In the genomic region with DNA sequence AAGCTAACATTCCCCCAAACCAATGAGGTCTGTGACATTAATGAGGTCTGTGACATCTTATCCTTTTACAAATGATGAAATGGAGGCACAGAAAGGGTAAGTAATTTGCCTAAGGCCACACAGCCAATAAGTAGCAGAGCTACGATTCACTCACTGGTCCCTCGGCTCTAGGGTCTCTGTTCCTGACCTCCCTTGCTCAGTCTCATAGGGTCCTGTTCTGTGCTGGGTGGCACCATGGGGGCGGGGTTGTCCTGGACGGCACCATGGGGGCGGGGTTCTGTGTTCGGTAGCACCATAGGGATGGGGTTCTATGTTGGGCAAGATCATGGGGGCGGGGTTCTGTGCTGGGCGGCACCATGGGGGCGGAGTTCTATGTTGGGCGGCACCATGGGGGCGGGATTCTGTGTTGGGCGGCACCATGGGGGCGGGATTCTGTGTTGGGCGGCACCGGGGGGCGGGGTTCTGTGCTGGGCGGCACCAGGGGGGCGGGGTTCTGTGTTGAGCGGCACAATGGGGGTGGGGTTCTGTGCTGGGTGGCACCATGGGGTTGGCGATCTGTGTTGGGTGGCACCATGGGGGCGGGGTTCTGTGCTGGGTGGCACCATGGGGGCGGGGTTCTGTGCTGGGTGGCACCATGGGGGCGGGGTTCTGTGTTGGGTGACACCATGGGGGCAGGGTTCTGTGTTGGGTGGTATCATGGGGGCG, we compare ENCODE assay signal across 11 cellular contexts. TPM values are rescaled to one million over a fixed set of nuclear protein-coding genes. Genes with fewer than 3 reads are reported as not detected.
DNase-seq lines count a peak whose midpoint lies in the region; ATAC-seq lines count a peak whose summit lies in the region.
"Had no signal": no experiment of that assay in that cellular context is flagged by ENCODE, and none has a peak within 500 bp of the region (broad histone marks: within the 10 kb centered on the region; RNA-seq: fewer than 3 reads in every experiment).

No MANE protein-coding gene starts in this region.

- no peak overlapping the region for H3K4me3 Mint-ChIP-seq in activated T-cell treated with anti-CD3 and anti-CD28 coated beads, Interleukin-2, amount 50 U/mL, for 72 hours

- no peaks in the 10 kb centered on the region for H3K9me3 Mint-ChIP-seq in activated T-cell treated with anti-CD3 and anti-CD28 coated beads, Interleukin-2, amount 50 U/mL, for 72 hours

- ATAC-seq in activated T-cell treated with anti-CD3 and anti-CD28 coated beads, Interleukin-2, amount 50 U/mL, for 72 hours (replicated peaks in 1 of 2), result no peak
- no peak for ATAC-seq in sciatic nerve
- ATAC-seq: gastrocnemius medialis had no signal

- intact Hi-C loops in sciatic nerve (cut with DNase I), result no loop called here

- H3K27ac Mint-ChIP-seq in activated T-cell treated with anti-CD3 and anti-CD28 coated beads, Interleukin-2, amount 50 U/mL, for 72 hours, result no peak overlapping the region

- H3K4me1 Mint-ChIP-seq in activated T-cell treated with anti-CD3 and anti-CD28 coated beads, Interleukin-2, amount 50 U/mL, for 72 hours (ENCODE audit: low read depth), result peaks cover 7% of the 10 kb centered on the region

- no peaks in the 10 kb centered on the region for H3K27me3 Mint-ChIP-seq in activated T-cell treated with anti-CD3 and anti-CD28 coated beads, Interleukin-2, amount 50 U/mL, for 72 hours (ENCODE audit: low read depth)

- peaks cover 0 to 1% of the 10 kb centered on the region in 2 donors for H3K36me3 Mint-ChIP-seq in activated T-cell treated with anti-CD3 and anti-CD28 coated beads, Interleukin-2, amount 50 U/mL, for 72 hours (ENCODE audit: insufficient read depth in 2 of 2)

- DNase-seq in NCI-H82 (lab: John Stamatoyannopoulos, UW), result peak; percentile 24
- no peak for DNase-seq in NCI-H82 treated with DMSO at 0.1 percent for 48 hours (lab: John Stamatoyannopoulos, UW; ENCODE audit: unreplicated experiment)
- DNase-seq in NAMALWA (ENCODE audit: low spot score), result peak; percentile 78
- DNase-seq in activated T-cell treated with anti-CD3 and anti-CD28 coated beads, Interleukin-2, amount 50 U/mL, for 72 hours, result peak; percentile 19 to 26
- DNase-seq in sciatic nerve (ENCODE audit: low spot score), result peak; percentile 51
- no peak for DNase-seq in NCI-H1048 (lab: John Stamatoyannopoulos, UW)
- no peak for DNase-seq in NCI-H774 (lab: John Stamatoyannopoulos, UW)
- no peak for DNase-seq in AG08396 (ENCODE audit: low spot score)
- DNase-seq: activated gamma-delta T cell treated with Interleukin-2 at 50 U/mL for 16 hours, gastrocnemius medialis, left ventricle myocardium inferior had no signal

RNA-seq across cellular contexts. Expression of a gene that starts 55.6 kb away (rescaled TPM):
- 10 to 100 TPM; 31.7 to 34.1 TPM for total RNA-seq in activated T-cell treated with anti-CD3 and anti-CD28 coated beads, Interleukin-2, amount 50 U/mL, for 72 hours
- total RNA-seq in sciatic nerve, result 121 TPM

Comparison
In these comparisons a context has a peak if more than half of its experiments do, and no peak if none do; other contexts are left out.
1. DNase-seq: peak in NCI-H82 (single experiment), NAMALWA (single experiment), activated T-cell treated with anti-CD3 and anti-CD28 coated beads, Interleukin-2, amount 50 U/mL, for 72 hours (2 of 2) and sciatic nerve (single experiment); none in NCI-H82 treated with DMSO at 0.1 percent for 48 hours (single experiment), NCI-H1048 (single experiment), NCI-H774 (single experiment) and AG08396 (single experiment).